In the genomic region with DNA sequence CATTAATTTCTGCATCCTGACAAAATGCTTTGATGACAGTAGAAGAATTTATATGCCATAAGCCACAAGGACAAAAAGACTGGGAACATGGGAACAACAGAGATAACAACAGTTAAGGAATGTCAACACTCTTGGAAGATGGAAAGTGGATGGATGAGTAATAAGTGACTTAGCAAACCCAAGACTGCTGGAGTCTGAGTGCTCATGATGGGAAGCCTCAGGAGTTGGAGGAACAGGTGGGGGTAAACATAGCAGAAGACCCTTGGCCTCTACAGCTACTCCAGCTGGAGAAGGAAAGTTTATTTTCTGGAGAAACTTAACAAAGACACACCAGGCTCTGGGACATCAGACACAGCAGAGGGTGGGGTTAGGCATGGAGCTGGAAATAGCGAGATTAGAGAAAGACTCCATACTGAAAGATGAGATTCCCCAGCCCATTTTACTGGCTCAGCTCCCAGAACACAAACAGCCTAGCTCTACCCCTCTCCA, we compare ENCODE assay signal across 11 cellular contexts. TPM values are rescaled to one million over a fixed set of nuclear protein-coding genes. Genes with fewer than 3 reads are reported as not detected.
DNase-seq lines count a peak whose midpoint lies in the region; ATAC-seq and TF ChIP-seq lines count a peak whose summit lies in the region.
"Had no signal": no experiment of that assay in that cellular context is flagged by ENCODE, and none has a peak within 500 bp of the region (broad histone marks: within the 10 kb centered on the region; RNA-seq: fewer than 3 reads in every experiment).

No MANE protein-coding gene starts in this region.

- 93% methylated on average over 1 of the region's 1 CpG; no CpG with 5 or more reads in 1 of the 2 experiments for WGBS in endodermal cell (ENCODE audit: insufficient coverage in 1 of 2, insufficient read length in 1 of 2), 2 experiments

- H3K4me1 Mint-ChIP-seq in endodermal cell, result no peaks in the 10 kb centered on the region

- intact Hi-C loops in PC-3 (cut with micrococcal nuclease), result no loop called here

- H3K27ac ChIP-seq in PC-3 (ENCODE audit: low read length) (peak overlapping the region; percentile 34), fibroblast of lung (ENCODE audit: insufficient read depth, low read length) (no peak overlapping the region), endodermal cell (ENCODE audit: low read depth, low read length) (no peak overlapping the region)
- H3K27ac ChIP-seq: SK-N-MC had no signal

- H3K9ac ChIP-seq in PC-3 (ENCODE audit: low read length) (no peak overlapping the region), fibroblast of lung (ENCODE audit: insufficient read depth, low read length) (no peak overlapping the region), endodermal cell (ENCODE audit: extremely low read depth, low read length, poor library complexity, severe bottlenecking) (no peak overlapping the region)

- H3K4me1 ChIP-seq in PC-3 (ENCODE audit: insufficient read depth, low read length) (peaks cover 39% of the 10 kb centered on the region), fibroblast of lung (ENCODE audit: control insufficient read depth, extremely low read depth, insufficient read depth, low read length) (peaks cover 7% of the 10 kb centered on the region), endodermal cell (ENCODE audit: control insufficient read depth, insufficient read depth, low read length) (no peaks in the 10 kb centered on the region)

- H3F3A ChIP-seq in PC-3 (ENCODE audit: low read length, unreplicated experiment), result no peaks in the 10 kb centered on the region

- no peak overlapping the region for H2AFZ ChIP-seq in PC-3 (ENCODE audit: low read length)
- no peak overlapping the region for H2AFZ ChIP-seq in fibroblast of lung (ENCODE audit: low read length)

- H3K9me3 ChIP-seq in PC-3 (ENCODE audit: low read length) (no peaks in the 10 kb centered on the region), fibroblast of lung (ENCODE audit: control insufficient read depth, insufficient read depth, low read depth, low read length) (no peaks in the 10 kb centered on the region), endodermal cell (ENCODE audit: control insufficient read depth, low read length) (no peaks in the 10 kb centered on the region)

- no peak for TF ChIP-seq CTCF in PC-3 (conservative IDR thresholded peaks at IDR 0.05; ENCODE audit: low read depth, low read length)
- no peak for TF ChIP-seq CTCF in fibroblast of lung (conservative IDR thresholded peaks at IDR 0.05 in 1 of 2, IDR thresholded peaks at IDR 0.05 in 1 of 2; ENCODE audit: low read depth in 1 of 2, low read length in 2 of 2)
- TF ChIP-seq CTCF in endodermal cell (conservative IDR thresholded peaks at IDR 0.05), result no peak

- peak; percentile 62 for DNase-seq in EL
- peak; percentile 84 for DNase-seq in PC-3
- peak; percentile 51 to 84 for DNase-seq in fibroblast of lung (ENCODE audit: low read depth in 2 of 2)
- DNase-seq in myocyte (ENCODE audit: low read depth), result peak; percentile 41
- no peak for DNase-seq in endodermal cell
- no peak for DNase-seq in activated CD8-positive, alpha-beta memory T cell treated with anti-CD3 and anti-CD28 coated beads for 24 hours
- DNase-seq: Kasumi-1, NCI-H2081 had no signal

- no peaks in the 10 kb centered on the region for H3K9me2 ChIP-seq in PC-3 (replicated peaks; ENCODE audit: low read length)

- peak overlapping the region; percentile 45 for H3K4me2 ChIP-seq in PC-3 (ENCODE audit: low read length)
- H3K4me2 ChIP-seq in fibroblast of lung (ENCODE audit: extremely low read depth, insufficient read depth, low read length), result no peak overlapping the region

- H3K36me3 ChIP-seq in PC-3 (ENCODE audit: low read depth, low read length) (no peaks in the 10 kb centered on the region), fibroblast of lung (ENCODE audit: control insufficient read depth, insufficient read depth, low read length) (no peaks in the 10 kb centered on the region), endodermal cell (ENCODE audit: control insufficient read depth, insufficient read depth, low read length) (no peaks in the 10 kb centered on the region)

- H3K79me2 ChIP-seq in PC-3 (ENCODE audit: low read length) (no peaks in the 10 kb centered on the region), fibroblast of lung (ENCODE audit: control insufficient read depth, insufficient read depth, low read length) (no peaks in the 10 kb centered on the region)

- no peaks in the 10 kb centered on the region for H3K9me3 Mint-ChIP-seq in endodermal cell
- H3K9me3 Mint-ChIP-seq: WTC11 had no signal

- no peaks in the 10 kb centered on the region for H3K36me3 Mint-ChIP-seq in endodermal cell (ENCODE audit: low read depth)
- H3K36me3 Mint-ChIP-seq: WTC11 had no signal

- CTCF ChIA-PET in PC-3 (lab: Charles Lee), result no interaction called here

- H3K27me3 ChIP-seq in PC-3 (ENCODE audit: low read length), result no peaks in the 10 kb centered on the region
- no peaks in the 10 kb centered on the region for H3K27me3 ChIP-seq in fibroblast of lung (ENCODE audit: control insufficient read depth, insufficient read depth, low read length)
- H3K27me3 ChIP-seq in endodermal cell (ENCODE audit: control insufficient read depth, insufficient read depth, low read length, poor library complexity, severe bottlenecking), result peaks cover 32% of the 10 kb centered on the region

- H3K4me3 Mint-ChIP-seq in endodermal cell, result no peak overlapping the region
- H3K4me3 Mint-ChIP-seq: WTC11 had no signal

- H3K27me3 Mint-ChIP-seq in endodermal cell (ENCODE audit: insufficient read depth), result peaks cover 11% of the 10 kb centered on the region

- ATAC-seq in PC-3 (peak; percentile 43), GM21825 (IDR thresholded peaks at IDR 0.05; ENCODE audit: unreplicated experiment) (no peak)
- ATAC-seq: WTC11 had no signal

- BruUV-seq in PC-3 (replicated peaks; lab: Mats Ljungman, UMichigan), result no TSS peak

- H3K27ac Mint-ChIP-seq in endodermal cell, result no peak overlapping the region
- H3K27ac Mint-ChIP-seq: WTC11 had no signal

- POLR2A ChIA-PET in PC-3 (lab: Charles Lee; ENCODE audit: unreplicated experiment), result interaction anchor here (0.7 kb wide), 1 partner anchor 15 kb away, joined by 4 read pairs; no protein-coding TSS in a partner anchor

- H4K20me1 ChIP-seq in PC-3 (ENCODE audit: low read length) (no peaks in the 10 kb centered on the region), fibroblast of lung (ENCODE audit: control insufficient read depth, extremely low read depth, insufficient read depth, low read length) (no peaks in the 10 kb centered on the region)

- H3K4me3 ChIP-seq in PC-3 (ENCODE audit: low read length) (no peak overlapping the region), fibroblast of lung (replicated peaks in 1 of 4; ENCODE audit: control extremely low read depth in 1 of 4, insufficient read depth in 1 of 4, low read depth in 3 of 4, low read length in 4 of 4) (no peak overlapping the region), endodermal cell (ENCODE audit: low read length) (no peak overlapping the region)
- H3K4me3 ChIP-seq: SK-N-MC had no signal

RNA-seq across cellular contexts. Expression of a gene that starts 13.6 kb away (rescaled TPM):
- total RNA-seq in PC-3 (2014; rRNA removed) (620 and 723 TPM in 2 replicates), fibroblast of lung (79.1 and 180 TPM in 2 replicates), myocyte (0.37 and 0.57 TPM in 2 replicates), endodermal cell (not detected)
- polyA plus RNA-seq in fibroblast of lung, result 3.9 and 11.0 TPM in 2 replicates
- 7.1 and 18.0 TPM in 2 replicates for polyA plus RNA-seq in fibroblast of lung (2012)
- 0.67 and 0.85 TPM in 2 replicates for polyA minus RNA-seq in fibroblast of lung (ENCODE audit: low replicate concordance)
- 0.48 TPM for polyA plus RNA-seq in myocyte (2012)
- polyA plus RNA-seq in endodermal cell (2013, experiment 1 of 2), result 0.57 TPM
- polyA plus RNA-seq in endodermal cell (2013, experiment 2 of 2), result 0.58 TPM

RNA-seq across cellular contexts. Expression of a gene that starts 15.9 kb away (rescaled TPM):
- total RNA-seq in PC-3 (2014; rRNA removed) (not detected in 2 replicates), fibroblast of lung (20.3 and 31.5 TPM in 2 replicates), myocyte (1.2 and 2.0 TPM in 2 replicates), endodermal cell (not detected)
- polyA plus RNA-seq in fibroblast of lung, result 7.1 and 31.0 TPM in 2 replicates
- polyA plus RNA-seq in fibroblast of lung (2012), result 4.4 and 22.0 TPM in 2 replicates
- polyA minus RNA-seq in fibroblast of lung (ENCODE audit: low replicate concordance), result 9.7 TPM in 1 of 2 replicates, not detected in the other
- 0.63 TPM for polyA plus RNA-seq in myocyte (2012)
- not detected for polyA plus RNA-seq in endodermal cell (2013, experiment 1 of 2)
- not detected for polyA plus RNA-seq in endodermal cell (2013, experiment 2 of 2)
- total RNA-seq: WTC11 had no signal

RNA-seq across cellular contexts. Expression of a gene that starts 36.6 kb away (rescaled TPM):
- total RNA-seq in PC-3 (2014; rRNA removed) (473 and 650 TPM in 2 replicates), fibroblast of lung (12.1 and 23.3 TPM in 2 replicates), myocyte (8.5 and 18.2 TPM in 2 replicates), endodermal cell (1 to 10 TPM in 1 of 2 donors, under 1 TPM in 1; 0.53 to 1.9 TPM)
- polyA plus RNA-seq in fibroblast of lung, result 4.1 and 5.5 TPM in 2 replicates
- 6.4 and 8.1 TPM in 2 replicates for polyA plus RNA-seq in fibroblast of lung (2012)
- 13.9 and 18.9 TPM in 2 replicates for polyA minus RNA-seq in fibroblast of lung (ENCODE audit: low replicate concordance)
- polyA plus RNA-seq in myocyte (2012), result 4.4 TPM
- polyA plus RNA-seq in endodermal cell (2013, experiment 1 of 2), result 0.75 TPM
- polyA plus RNA-seq in endodermal cell (2013, experiment 2 of 2), result 0.29 TPM

Comparison
In these comparisons a context has a peak if more than half of its experiments do, and no peak if none do; other contexts are left out.
1. DNase-seq: peak in EL (single experiment), PC-3 (single experiment), fibroblast of lung (2 of 2) and myocyte (single experiment); none in endodermal cell (single experiment) and activated CD8-positive, alpha-beta memory T cell treated with anti-CD3 and anti-CD28 coated beads for 24 hours (single experiment).
2. RNA of a gene that starts 13.6 kb away (total RNA-seq): 620 to 723 TPM in PC-3 and 79.1 to 180 TPM in fibroblast of lung; 0.37 to 0.57 TPM in myocyte and not detected in endodermal cell; every median in the first group is over 10 times any median in the second.
3. RNA of a gene that starts 36.6 kb away (total RNA-seq): 473 to 650 TPM in PC-3; 12.1 to 23.3 TPM in fibroblast of lung, 8.5 to 18.2 TPM in myocyte and 0.53 to 1.9 TPM in endodermal cell; every median in the first group is over 10 times any median in the second.